ENCODE assay signal across 1 cellular context in genomic region chr14:24129410-24129998, GRCh38.
A peak's percentile ranks its signal among the peaks of the same experiment; 100 is the strongest.
TF ChIP-seq lines count a peak whose summit lies in the region.

No MANE protein-coding gene starts in this region.

TF ChIP-seq in HepG2, 621 proteins besides CTCF, POLR2A, EP300 and RAD21 (continued from another document and continues in another):
- TF ChIP-seq, protein P1, sequence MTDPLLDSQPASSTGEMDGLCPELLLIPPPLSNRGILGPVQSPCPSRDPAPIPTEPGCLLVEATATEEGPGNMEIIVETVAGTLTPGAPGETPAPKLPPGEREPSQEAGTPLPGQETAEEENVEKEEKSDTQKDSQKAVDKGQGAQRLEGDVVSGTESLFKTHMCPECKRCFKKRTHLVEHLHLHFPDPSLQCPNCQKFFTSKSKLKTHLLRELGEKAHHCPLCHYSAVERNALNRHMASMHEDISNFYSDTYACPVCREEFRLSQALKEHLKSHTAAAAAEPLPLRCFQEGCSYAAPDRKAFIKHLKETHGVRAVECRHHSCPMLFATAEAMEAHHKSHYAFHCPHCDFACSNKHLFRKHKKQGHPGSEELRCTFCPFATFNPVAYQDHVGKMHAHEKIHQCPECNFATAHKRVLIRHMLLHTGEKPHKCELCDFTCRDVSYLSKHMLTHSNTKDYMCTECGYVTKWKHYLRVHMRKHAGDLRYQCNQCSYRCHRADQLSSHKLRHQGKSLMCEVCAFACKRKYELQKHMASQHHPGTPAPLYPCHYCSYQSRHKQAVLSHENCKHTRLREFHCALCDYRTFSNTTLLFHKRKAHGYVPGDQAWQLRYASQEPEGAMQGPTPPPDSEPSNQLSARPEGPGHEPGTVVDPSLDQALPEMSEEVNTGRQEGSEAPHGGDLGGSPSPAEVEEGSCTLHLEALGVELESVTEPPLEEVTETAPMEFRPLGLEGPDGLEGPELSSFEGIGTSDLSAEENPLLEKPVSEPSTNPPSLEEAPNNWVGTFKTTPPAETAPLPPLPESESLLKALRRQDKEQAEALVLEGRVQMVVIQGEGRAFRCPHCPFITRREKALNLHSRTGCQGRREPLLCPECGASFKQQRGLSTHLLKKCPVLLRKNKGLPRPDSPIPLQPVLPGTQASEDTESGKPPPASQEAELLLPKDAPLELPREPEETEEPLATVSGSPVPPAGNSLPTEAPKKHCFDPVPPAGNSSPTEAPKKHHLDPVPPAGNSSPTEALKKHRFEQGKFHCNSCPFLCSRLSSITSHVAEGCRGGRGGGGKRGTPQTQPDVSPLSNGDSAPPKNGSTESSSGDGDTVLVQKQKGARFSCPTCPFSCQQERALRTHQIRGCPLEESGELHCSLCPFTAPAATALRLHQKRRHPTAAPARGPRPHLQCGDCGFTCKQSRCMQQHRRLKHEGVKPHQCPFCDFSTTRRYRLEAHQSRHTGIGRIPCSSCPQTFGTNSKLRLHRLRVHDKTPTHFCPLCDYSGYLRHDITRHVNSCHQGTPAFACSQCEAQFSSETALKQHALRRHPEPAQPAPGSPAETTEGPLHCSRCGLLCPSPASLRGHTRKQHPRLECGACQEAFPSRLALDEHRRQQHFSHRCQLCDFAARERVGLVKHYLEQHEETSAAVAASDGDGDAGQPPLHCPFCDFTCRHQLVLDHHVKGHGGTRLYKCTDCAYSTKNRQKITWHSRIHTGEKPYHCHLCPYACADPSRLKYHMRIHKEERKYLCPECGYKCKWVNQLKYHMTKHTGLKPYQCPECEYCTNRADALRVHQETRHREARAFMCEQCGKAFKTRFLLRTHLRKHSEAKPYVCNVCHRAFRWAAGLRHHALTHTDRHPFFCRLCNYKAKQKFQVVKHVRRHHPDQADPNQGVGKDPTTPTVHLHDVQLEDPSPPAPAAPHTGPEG (CRISPR knock-in tag; IDR thresholded peaks at IDR 0.05): no peak
- no peak for TF ChIP-seq PAF1 (CRISPR knock-in tag; IDR thresholded peaks at IDR 0.05)
- TF ChIP-seq SRY (CRISPR knock-in tag; IDR thresholded peaks at IDR 0.05): no peak
- no peak for TF ChIP-seq HMG20B (CRISPR knock-in tag; conservative IDR thresholded peaks at IDR 0.05)
- 0 out of 2 replicates have a peak, but pooled peaks have one; percentile 7 for TF ChIP-seq FOXO4 (CRISPR knock-in tag; conservative IDR thresholded peaks at IDR 0.05)
- no peak for TF ChIP-seq ZNF609 (CRISPR knock-in tag; IDR thresholded peaks at IDR 0.05; ENCODE audit: borderline replicate concordance)
- TF ChIP-seq KLF15 (CRISPR knock-in tag; IDR thresholded peaks at IDR 0.05; ENCODE audit: borderline replicate concordance): no peak
- TF ChIP-seq NCOA1 (CRISPR knock-in tag; IDR thresholded peaks at IDR 0.05): no peak
- TF ChIP-seq, protein P2, sequence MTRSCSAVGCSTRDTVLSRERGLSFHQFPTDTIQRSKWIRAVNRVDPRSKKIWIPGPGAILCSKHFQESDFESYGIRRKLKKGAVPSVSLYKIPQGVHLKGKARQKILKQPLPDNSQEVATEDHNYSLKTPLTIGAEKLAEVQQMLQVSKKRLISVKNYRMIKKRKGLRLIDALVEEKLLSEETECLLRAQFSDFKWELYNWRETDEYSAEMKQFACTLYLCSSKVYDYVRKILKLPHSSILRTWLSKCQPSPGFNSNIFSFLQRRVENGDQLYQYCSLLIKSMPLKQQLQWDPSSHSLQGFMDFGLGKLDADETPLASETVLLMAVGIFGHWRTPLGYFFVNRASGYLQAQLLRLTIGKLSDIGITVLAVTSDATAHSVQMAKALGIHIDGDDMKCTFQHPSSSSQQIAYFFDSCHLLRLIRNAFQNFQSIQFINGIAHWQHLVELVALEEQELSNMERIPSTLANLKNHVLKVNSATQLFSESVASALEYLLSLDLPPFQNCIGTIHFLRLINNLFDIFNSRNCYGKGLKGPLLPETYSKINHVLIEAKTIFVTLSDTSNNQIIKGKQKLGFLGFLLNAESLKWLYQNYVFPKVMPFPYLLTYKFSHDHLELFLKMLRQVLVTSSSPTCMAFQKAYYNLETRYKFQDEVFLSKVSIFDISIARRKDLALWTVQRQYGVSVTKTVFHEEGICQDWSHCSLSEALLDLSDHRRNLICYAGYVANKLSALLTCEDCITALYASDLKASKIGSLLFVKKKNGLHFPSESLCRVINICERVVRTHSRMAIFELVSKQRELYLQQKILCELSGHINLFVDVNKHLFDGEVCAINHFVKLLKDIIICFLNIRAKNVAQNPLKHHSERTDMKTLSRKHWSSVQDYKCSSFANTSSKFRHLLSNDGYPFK (CRISPR knock-in tag; IDR thresholded peaks at IDR 0.05; ENCODE audit: borderline replicate concordance): no peak
- no peak for TF ChIP-seq HCFC1 (IDR thresholded peaks at IDR 0.05; ENCODE audit: low read depth, low read length)
- no peak for TF ChIP-seq ZNF350 (CRISPR knock-in tag; IDR thresholded peaks at IDR 0.05; ENCODE audit: borderline replicate concordance, low read depth)
- no peak for TF ChIP-seq NFIB (CRISPR knock-in tag; IDR thresholded peaks at IDR 0.05; ENCODE audit: borderline replicate concordance)
- no peak for TF ChIP-seq SP140L (CRISPR knock-in tag; IDR thresholded peaks at IDR 0.05; ENCODE audit: borderline replicate concordance)
- TF ChIP-seq ATF7 (IDR thresholded peaks at IDR 0.05): no peak
- TF ChIP-seq ATF7 (CRISPR knock-in tag; IDR thresholded peaks at IDR 0.05): no peak
- no peak for TF ChIP-seq ZSCAN21 (CRISPR knock-in tag; IDR thresholded peaks at IDR 0.05; ENCODE audit: borderline replicate concordance)
- TF ChIP-seq ZNF235 (CRISPR knock-in tag; IDR thresholded peaks at IDR 0.05; ENCODE audit: borderline replicate concordance): no peak
- no peak for TF ChIP-seq ZNF670 (CRISPR knock-in tag; IDR thresholded peaks at IDR 0.05; ENCODE audit: borderline replicate concordance)
- 0 out of 2 replicates have a peak, but pooled peaks have one; percentile 17 for TF ChIP-seq PITX1 (CRISPR knock-in tag; IDR thresholded peaks at IDR 0.05)
- TF ChIP-seq ZNF468 (CRISPR knock-in tag; IDR thresholded peaks at IDR 0.05): no peak
- TF ChIP-seq NFKB2 (CRISPR knock-in tag; IDR thresholded peaks at IDR 0.05; ENCODE audit: borderline replicate concordance): no peak
- no peak for TF ChIP-seq SNRNP70 (IDR thresholded peaks at IDR 0.05; ENCODE audit: low read depth, low read length)
- TF ChIP-seq ZFX (CRISPR knock-in tag; IDR thresholded peaks at IDR 0.05; ENCODE audit: low read depth): no peak
- TF ChIP-seq FOXC1 (CRISPR knock-in tag; IDR thresholded peaks at IDR 0.05; ENCODE audit: borderline replicate concordance): no peak
- TF ChIP-seq ZEB1 (IDR thresholded peaks at IDR 0.05; ENCODE audit: insufficient replicate concordance, low read depth): no peak
- TF ChIP-seq ZNF75D (CRISPR knock-in tag; IDR thresholded peaks at IDR 0.05; ENCODE audit: borderline replicate concordance): no peak
- no peak for TF ChIP-seq LCORL (IDR thresholded peaks at IDR 0.05)
- TF ChIP-seq LCORL (CRISPR knock-in tag; IDR thresholded peaks at IDR 0.05): 0 out of 2 replicates have a peak, but pooled peaks have one; percentile 17
- no peak for TF ChIP-seq RELA (CRISPR knock-in tag; IDR thresholded peaks at IDR 0.05)
- TF ChIP-seq ZNF562 (CRISPR knock-in tag; IDR thresholded peaks at IDR 0.05; ENCODE audit: borderline replicate concordance): no peak
- no peak for TF ChIP-seq TP53 (CRISPR knock-in tag; conservative IDR thresholded peaks at IDR 0.05)
- no peak for TF ChIP-seq ZNF124 (CRISPR knock-in tag; IDR thresholded peaks at IDR 0.05)
- TF ChIP-seq, protein P3, sequence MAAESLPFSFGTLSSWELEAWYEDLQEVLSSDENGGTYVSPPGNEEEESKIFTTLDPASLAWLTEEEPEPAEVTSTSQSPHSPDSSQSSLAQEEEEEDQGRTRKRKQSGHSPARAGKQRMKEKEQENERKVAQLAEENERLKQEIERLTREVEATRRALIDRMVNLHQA (CRISPR knock-in tag; IDR thresholded peaks at IDR 0.05): no peak
- no peak for TF ChIP-seq CEBPB (IDR thresholded peaks at IDR 0.05; ENCODE audit: borderline replicate concordance, low read depth, low read length)
- no peak for TF ChIP-seq FOXK1 (CRISPR knock-in tag; IDR thresholded peaks at IDR 0.05; ENCODE audit: borderline replicate concordance, low read depth)
- TF ChIP-seq, protein P4, sequence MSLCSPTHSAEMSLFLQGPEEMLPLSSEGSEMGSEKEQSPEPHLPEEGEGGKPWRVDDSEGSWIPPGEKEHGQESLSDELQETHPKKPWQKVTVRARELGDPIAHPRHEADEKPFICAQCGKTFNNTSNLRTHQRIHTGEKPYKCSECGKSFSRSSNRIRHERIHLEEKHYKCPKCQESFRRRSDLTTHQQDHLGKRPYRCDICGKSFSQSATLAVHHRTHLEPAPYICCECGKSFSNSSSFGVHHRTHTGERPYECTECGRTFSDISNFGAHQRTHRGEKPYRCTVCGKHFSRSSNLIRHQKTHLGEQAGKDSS (CRISPR knock-in tag; IDR thresholded peaks at IDR 0.05; ENCODE audit: borderline replicate concordance, low read depth): no peak
- TF ChIP-seq GABPB1 (CRISPR knock-in tag; IDR thresholded peaks at IDR 0.05): no peak
- TF ChIP-seq, protein P5, sequence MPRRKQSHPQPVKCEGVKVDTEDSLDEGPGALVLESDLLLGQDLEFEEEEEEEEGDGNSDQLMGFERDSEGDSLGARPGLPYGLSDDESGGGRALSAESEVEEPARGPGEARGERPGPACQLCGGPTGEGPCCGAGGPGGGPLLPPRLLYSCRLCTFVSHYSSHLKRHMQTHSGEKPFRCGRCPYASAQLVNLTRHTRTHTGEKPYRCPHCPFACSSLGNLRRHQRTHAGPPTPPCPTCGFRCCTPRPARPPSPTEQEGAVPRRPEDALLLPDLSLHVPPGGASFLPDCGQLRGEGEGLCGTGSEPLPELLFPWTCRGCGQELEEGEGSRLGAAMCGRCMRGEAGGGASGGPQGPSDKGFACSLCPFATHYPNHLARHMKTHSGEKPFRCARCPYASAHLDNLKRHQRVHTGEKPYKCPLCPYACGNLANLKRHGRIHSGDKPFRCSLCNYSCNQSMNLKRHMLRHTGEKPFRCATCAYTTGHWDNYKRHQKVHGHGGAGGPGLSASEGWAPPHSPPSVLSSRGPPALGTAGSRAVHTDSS (CRISPR knock-in tag; conservative IDR thresholded peaks at IDR 0.05): no peak
- no peak for TF ChIP-seq ZC3H4 (CRISPR knock-in tag; IDR thresholded peaks at IDR 0.05; ENCODE audit: borderline replicate concordance)
- no peak for TF ChIP-seq CREM (IDR thresholded peaks at IDR 0.05)
- no peak for TF ChIP-seq CREM (CRISPR knock-in tag; IDR thresholded peaks at IDR 0.05)
- TF ChIP-seq YEATS2 (CRISPR knock-in tag; IDR thresholded peaks at IDR 0.05; ENCODE audit: borderline replicate concordance): no peak
- no peak for TF ChIP-seq AGO1 (IDR thresholded peaks at IDR 0.05; ENCODE audit: low read depth, low read length, poor library complexity, severe bottlenecking)
- TF ChIP-seq ZMYM4 (CRISPR knock-in tag; IDR thresholded peaks at IDR 0.05): peak; percentile 21; the same call in 1 of the 2 replicates
- no peak for TF ChIP-seq ZNF747 (CRISPR knock-in tag; IDR thresholded peaks at IDR 0.05; ENCODE audit: borderline replicate concordance)
- TF ChIP-seq SIX1 (CRISPR knock-in tag; IDR thresholded peaks at IDR 0.05; ENCODE audit: borderline replicate concordance): no peak
- TF ChIP-seq UBTF (CRISPR knock-in tag; IDR thresholded peaks at IDR 0.05): no peak
- TF ChIP-seq ZNF367 (CRISPR knock-in tag; IDR thresholded peaks at IDR 0.05; ENCODE audit: borderline replicate concordance): no peak
